ENCODE assay signal across 2 cellular contexts in the genomic region with DNA sequence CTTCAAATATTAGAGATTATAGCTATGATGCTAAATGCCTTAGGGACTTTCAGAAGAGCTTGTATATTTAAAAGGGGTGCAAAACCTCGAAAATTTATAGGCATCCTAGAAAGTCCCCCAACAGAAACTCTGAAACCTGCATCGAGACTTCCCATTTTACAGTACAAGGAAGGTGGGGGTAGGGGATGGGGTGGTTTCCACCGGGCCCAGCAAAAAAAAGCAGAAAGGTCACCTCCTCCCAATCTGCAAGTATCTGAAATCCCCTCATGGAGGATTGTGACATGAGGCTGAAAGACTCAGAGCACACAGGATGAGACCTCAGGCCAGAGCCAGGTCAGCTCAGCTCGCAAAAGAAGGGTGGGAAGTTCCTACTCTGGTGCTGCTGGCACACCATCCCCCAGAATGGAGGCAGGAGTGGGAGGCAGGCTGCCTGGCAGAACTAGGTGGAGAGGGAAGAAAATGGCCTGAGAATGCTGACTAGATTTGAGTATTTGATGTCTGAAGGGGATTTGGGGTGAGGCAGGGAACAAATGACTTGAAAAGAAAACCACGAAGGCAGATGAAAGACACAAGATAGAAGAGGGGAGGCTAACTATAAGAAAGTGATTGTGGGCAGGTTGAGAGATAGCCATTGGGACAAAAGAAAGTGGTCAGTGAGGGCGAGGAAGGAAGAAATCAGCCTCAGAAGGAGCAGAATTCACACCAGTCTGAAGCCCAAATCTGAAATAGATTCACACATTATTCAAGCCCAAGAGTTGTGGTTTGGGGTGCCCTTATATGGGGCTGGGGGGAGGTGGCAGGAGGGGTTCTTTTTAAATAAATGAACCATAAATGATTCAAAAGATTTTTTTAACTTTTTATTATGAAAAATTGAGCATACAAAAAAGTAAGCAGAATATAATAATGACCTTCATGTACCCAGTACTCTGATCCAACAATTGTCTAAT.
A peak's percentile ranks its signal among the peaks of the same experiment; 100 is the strongest.
TF ChIP-seq lines count a peak whose summit lies in the region.

No MANE protein-coding gene starts in this region.

TF ChIP-seq in GM12878, 131 proteins besides CTCF, POLR2A, EP300 and RAD21 (continues in another document):
- TF ChIP-seq, protein P1, sequence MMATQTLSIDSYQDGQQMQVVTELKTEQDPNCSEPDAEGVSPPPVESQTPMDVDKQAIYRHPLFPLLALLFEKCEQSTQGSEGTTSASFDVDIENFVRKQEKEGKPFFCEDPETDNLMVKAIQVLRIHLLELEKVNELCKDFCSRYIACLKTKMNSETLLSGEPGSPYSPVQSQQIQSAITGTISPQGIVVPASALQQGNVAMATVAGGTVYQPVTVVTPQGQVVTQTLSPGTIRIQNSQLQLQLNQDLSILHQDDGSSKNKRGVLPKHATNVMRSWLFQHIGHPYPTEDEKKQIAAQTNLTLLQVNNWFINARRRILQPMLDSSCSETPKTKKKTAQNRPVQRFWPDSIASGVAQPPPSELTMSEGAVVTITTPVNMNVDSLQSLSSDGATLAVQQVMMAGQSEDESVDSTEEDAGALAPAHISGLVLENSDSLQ (IDR thresholded peaks at IDR 0.05): no peak
- TF ChIP-seq BRCA1 (IDR thresholded peaks at IDR 0.05; ENCODE audit: low read depth, low read length): no peak
- no peak for TF ChIP-seq SP1 (IDR thresholded peaks at IDR 0.05; ENCODE audit: low read depth, low read length)
- TF ChIP-seq TCF7 (IDR thresholded peaks at IDR 0.05; ENCODE audit: borderline replicate concordance): no peak
- TF ChIP-seq BMI1 (IDR thresholded peaks at IDR 0.05; ENCODE audit: borderline replicate concordance): no peak
- TF ChIP-seq, protein P2, sequence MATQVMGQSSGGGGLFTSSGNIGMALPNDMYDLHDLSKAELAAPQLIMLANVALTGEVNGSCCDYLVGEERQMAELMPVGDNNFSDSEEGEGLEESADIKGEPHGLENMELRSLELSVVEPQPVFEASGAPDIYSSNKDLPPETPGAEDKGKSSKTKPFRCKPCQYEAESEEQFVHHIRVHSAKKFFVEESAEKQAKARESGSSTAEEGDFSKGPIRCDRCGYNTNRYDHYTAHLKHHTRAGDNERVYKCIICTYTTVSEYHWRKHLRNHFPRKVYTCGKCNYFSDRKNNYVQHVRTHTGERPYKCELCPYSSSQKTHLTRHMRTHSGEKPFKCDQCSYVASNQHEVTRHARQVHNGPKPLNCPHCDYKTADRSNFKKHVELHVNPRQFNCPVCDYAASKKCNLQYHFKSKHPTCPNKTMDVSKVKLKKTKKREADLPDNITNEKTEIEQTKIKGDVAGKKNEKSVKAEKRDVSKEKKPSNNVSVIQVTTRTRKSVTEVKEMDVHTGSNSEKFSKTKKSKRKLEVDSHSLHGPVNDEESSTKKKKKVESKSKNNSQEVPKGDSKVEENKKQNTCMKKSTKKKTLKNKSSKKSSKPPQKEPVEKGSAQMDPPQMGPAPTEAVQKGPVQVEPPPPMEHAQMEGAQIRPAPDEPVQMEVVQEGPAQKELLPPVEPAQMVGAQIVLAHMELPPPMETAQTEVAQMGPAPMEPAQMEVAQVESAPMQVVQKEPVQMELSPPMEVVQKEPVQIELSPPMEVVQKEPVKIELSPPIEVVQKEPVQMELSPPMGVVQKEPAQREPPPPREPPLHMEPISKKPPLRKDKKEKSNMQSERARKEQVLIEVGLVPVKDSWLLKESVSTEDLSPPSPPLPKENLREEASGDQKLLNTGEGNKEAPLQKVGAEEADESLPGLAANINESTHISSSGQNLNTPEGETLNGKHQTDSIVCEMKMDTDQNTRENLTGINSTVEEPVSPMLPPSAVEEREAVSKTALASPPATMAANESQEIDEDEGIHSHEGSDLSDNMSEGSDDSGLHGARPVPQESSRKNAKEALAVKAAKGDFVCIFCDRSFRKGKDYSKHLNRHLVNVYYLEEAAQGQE (IDR thresholded peaks at IDR 0.05; ENCODE audit: low read depth, low read length): no peak
- TF ChIP-seq EED (IDR thresholded peaks at IDR 0.05; ENCODE audit: low read depth): peak; percentile 69
- no peak for TF ChIP-seq IRF4 (IDR thresholded peaks at IDR 0.05; ENCODE audit: low read depth, low read length)
- TF ChIP-seq KAT2A (conservative IDR thresholded peaks at IDR 0.05; ENCODE audit: control insufficient read depth, low read depth, low read length): no peak
- no peak for TF ChIP-seq RAD51 (IDR thresholded peaks at IDR 0.05)
- 0 out of 2 replicates have a peak, but pooled peaks have one; percentile 13 for TF ChIP-seq SMARCA5 (IDR thresholded peaks at IDR 0.05)
- TF ChIP-seq HDGF (IDR thresholded peaks at IDR 0.05): peak; percentile 78; the same call in 1 of the 2 replicates
- TF ChIP-seq FOXM1 (IDR thresholded peaks at IDR 0.05; ENCODE audit: low read depth, low read length): peak; percentile 67
- peak; percentile 40; the same call in 1 of the 2 replicates for TF ChIP-seq ZNF24 (IDR thresholded peaks at IDR 0.05)
- TF ChIP-seq, protein P3, sequence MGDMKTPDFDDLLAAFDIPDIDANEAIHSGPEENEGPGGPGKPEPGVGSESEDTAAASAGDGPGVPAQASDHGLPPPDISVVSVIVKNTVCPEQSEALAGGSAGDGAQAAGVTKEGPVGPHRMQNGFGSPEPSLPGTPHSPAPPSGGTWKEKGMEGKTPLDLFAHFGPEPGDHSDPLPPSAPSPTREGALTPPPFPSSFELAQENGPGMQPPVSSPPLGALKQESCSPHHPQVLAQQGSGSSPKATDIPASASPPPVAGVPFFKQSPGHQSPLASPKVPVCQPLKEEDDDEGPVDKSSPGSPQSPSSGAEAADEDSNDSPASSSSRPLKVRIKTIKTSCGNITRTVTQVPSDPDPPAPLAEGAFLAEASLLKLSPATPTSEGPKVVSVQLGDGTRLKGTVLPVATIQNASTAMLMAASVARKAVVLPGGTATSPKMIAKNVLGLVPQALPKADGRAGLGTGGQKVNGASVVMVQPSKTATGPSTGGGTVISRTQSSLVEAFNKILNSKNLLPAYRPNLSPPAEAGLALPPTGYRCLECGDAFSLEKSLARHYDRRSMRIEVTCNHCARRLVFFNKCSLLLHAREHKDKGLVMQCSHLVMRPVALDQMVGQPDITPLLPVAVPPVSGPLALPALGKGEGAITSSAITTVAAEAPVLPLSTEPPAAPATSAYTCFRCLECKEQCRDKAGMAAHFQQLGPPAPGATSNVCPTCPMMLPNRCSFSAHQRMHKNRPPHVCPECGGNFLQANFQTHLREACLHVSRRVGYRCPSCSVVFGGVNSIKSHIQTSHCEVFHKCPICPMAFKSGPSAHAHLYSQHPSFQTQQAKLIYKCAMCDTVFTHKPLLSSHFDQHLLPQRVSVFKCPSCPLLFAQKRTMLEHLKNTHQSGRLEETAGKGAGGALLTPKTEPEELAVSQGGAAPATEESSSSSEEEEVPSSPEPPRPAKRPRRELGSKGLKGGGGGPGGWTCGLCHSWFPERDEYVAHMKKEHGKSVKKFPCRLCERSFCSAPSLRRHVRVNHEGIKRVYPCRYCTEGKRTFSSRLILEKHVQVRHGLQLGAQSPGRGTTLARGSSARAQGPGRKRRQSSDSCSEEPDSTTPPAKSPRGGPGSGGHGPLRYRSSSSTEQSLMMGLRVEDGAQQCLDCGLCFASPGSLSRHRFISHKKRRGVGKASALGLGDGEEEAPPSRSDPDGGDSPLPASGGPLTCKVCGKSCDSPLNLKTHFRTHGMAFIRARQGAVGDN (IDR thresholded peaks at IDR 0.05): no peak; the same call in 1 of the 2 replicates

TF ChIP-seq in SK-N-SH treated with all-trans-retinoic acid at 6 μM for 48 hours, 23 proteins besides CTCF, POLR2A, EP300 and RAD21 (continued from another document):
- TF ChIP-seq, protein P4, sequence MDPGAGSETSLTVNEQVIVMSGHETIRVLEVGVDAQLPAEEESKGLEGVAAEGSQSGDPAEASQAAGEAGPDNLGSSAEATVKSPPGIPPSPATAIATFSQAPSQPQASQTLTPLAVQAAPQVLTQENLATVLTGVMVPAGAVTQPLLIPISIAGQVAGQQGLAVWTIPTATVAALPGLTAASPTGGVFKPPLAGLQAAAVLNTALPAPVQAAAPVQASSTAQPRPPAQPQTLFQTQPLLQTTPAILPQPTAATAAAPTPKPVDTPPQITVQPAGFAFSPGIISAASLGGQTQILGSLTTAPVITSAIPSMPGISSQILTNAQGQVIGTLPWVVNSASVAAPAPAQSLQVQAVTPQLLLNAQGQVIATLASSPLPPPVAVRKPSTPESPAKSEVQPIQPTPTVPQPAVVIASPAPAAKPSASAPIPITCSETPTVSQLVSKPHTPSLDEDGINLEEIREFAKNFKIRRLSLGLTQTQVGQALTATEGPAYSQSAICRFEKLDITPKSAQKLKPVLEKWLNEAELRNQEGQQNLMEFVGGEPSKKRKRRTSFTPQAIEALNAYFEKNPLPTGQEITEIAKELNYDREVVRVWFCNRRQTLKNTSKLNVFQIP (CRISPR knock-in tag; IDR thresholded peaks at IDR 0.05; ENCODE audit: borderline replicate concordance, low read depth): no peak
- TF ChIP-seq ARNTL (CRISPR knock-in tag; IDR thresholded peaks at IDR 0.05; ENCODE audit: borderline replicate concordance, low read depth) (no peak), ZNF565 (CRISPR knock-in tag; conservative IDR thresholded peaks at IDR 0.05; ENCODE audit: low read depth) (no peak), SNAI2 (CRISPR knock-in tag; IDR thresholded peaks at IDR 0.05) (no peak), ZNF8 (CRISPR knock-in tag; IDR thresholded peaks at IDR 0.05) (no peak), TOX (CRISPR knock-in tag; IDR thresholded peaks at IDR 0.05; ENCODE audit: borderline replicate concordance) (no peak), ZC3H10 (CRISPR knock-in tag; IDR thresholded peaks at IDR 0.05) (no peak), ZFP3 (CRISPR knock-in tag; IDR thresholded peaks at IDR 0.05) (no peak), GLIS3 (CRISPR knock-in tag; IDR thresholded peaks at IDR 0.05) (no peak)
- TF ChIP-seq, protein P5, sequence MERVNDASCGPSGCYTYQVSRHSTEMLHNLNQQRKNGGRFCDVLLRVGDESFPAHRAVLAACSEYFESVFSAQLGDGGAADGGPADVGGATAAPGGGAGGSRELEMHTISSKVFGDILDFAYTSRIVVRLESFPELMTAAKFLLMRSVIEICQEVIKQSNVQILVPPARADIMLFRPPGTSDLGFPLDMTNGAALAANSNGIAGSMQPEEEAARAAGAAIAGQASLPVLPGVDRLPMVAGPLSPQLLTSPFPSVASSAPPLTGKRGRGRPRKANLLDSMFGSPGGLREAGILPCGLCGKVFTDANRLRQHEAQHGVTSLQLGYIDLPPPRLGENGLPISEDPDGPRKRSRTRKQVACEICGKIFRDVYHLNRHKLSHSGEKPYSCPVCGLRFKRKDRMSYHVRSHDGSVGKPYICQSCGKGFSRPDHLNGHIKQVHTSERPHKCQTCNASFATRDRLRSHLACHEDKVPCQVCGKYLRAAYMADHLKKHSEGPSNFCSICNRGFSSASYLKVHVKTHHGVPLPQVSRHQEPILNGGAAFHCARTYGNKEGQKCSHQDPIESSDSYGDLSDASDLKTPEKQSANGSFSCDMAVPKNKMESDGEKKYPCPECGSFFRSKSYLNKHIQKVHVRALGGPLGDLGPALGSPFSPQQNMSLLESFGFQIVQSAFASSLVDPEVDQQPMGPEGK (CRISPR knock-in tag; IDR thresholded peaks at IDR 0.05; ENCODE audit: borderline replicate concordance): no peak
